1 cellular context compared by ENCODE assay signal in the genomic region with DNA sequence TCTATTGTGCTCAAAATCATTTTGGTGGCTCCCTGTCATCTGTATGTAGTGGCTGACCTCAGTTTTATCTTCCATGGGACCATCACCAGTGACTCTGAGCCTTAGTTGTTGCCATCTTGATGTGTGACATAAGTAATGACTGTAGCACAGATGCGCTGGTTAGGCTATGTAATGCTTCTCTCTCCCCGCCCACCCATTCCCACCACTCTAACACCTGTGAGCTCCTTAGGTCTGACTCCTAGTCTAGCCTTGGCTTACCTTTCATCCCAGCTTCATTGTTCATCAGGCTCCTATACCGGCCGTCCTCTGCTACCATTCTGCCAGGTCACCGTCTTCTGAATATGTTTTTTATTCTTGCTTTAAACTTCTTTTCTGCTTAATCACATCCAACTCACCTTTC.
TF ChIP-seq lines count a peak whose summit lies in the region.

No MANE protein-coding gene starts in this region.

TF ChIP-seq in SK-N-SH, 30 proteins besides CTCF, POLR2A, EP300 and RAD21 (continued from another document):
- TF ChIP-seq MEF2A (IDR thresholded peaks at IDR 0.05; ENCODE audit: borderline replicate concordance, low read depth) (no peak), SIN3A (IDR thresholded peaks at IDR 0.05; ENCODE audit: borderline replicate concordance, low read depth, low read length) (no peak), TCF12 (IDR thresholded peaks at IDR 0.05) (no peak), TEAD4 (IDR thresholded peaks at IDR 0.05; ENCODE audit: borderline replicate concordance, insufficient read depth) (no peak), YY1 (IDR thresholded peaks at IDR 0.05; ENCODE audit: low read depth) (no peak), SMC3 (IDR thresholded peaks at IDR 0.05; ENCODE audit: low read depth, low read length) (no peak), RXRA (IDR thresholded peaks at IDR 0.05; ENCODE audit: borderline replicate concordance, low read depth) (no peak), RCOR1 (IDR thresholded peaks at IDR 0.05; ENCODE audit: low read length) (no peak), FOXM1 (IDR thresholded peaks at IDR 0.05; ENCODE audit: low read depth) (no peak), FOXJ3 (CRISPR knock-in tag; IDR thresholded peaks at IDR 0.05) (no peak), ELF1 (IDR thresholded peaks at IDR 0.05) (no peak), GABPA (IDR thresholded peaks at IDR 0.05; ENCODE audit: low read depth) (no peak), NFIC (IDR thresholded peaks at IDR 0.05; ENCODE audit: borderline replicate concordance) (no peak), JUND (IDR thresholded peaks at IDR 0.05) (no peak), POLR2AphosphoS5 (IDR thresholded peaks at IDR 0.05; ENCODE audit: low read depth, low read length) (no peak)
- TF ChIP-seq, protein P1, sequence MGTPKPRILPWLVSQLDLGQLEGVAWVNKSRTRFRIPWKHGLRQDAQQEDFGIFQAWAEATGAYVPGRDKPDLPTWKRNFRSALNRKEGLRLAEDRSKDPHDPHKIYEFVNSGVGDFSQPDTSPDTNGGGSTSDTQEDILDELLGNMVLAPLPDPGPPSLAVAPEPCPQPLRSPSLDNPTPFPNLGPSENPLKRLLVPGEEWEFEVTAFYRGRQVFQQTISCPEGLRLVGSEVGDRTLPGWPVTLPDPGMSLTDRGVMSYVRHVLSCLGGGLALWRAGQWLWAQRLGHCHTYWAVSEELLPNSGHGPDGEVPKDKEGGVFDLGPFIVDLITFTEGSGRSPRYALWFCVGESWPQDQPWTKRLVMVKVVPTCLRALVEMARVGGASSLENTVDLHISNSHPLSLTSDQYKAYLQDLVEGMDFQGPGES (IDR thresholded peaks at IDR 0.05; ENCODE audit: low read depth, low read length), result no peak
- TF ChIP-seq, protein P2, sequence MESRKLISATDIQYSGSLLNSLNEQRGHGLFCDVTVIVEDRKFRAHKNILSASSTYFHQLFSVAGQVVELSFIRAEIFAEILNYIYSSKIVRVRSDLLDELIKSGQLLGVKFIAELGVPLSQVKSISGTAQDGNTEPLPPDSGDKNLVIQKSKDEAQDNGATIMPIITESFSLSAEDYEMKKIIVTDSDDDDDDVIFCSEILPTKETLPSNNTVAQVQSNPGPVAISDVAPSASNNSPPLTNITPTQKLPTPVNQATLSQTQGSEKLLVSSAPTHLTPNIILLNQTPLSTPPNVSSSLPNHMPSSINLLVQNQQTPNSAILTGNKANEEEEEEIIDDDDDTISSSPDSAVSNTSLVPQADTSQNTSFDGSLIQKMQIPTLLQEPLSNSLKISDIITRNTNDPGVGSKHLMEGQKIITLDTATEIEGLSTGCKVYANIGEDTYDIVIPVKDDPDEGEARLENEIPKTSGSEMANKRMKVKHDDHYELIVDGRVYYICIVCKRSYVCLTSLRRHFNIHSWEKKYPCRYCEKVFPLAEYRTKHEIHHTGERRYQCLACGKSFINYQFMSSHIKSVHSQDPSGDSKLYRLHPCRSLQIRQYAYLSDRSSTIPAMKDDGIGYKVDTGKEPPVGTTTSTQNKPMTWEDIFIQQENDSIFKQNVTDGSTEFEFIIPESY (IDR thresholded peaks at IDR 0.05; ENCODE audit: borderline replicate concordance, low read depth), result no peak
